19 cellular contexts compared by ENCODE assay signal in the genomic region with DNA sequence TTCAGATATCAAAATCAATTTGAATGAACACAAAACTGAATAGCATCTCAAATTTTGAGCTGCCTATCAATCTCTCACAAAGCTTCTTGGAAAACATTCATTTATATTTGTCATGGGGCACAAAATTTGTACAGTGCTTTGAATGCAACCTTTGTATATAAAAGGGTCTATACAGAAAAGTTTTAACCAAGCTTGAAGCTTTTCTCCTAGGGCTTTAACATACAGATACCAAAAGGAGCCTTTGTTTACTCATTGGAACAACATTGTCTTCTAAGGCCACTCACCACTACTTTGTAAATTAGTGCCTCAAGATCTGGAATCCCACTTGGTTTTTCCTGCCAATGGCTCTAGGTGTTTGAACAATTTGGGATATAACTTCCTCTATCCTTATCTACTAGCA. TPM values are rescaled to one million over a fixed set of nuclear protein-coding genes. Genes with fewer than 3 reads are reported as not detected.
DNase-seq lines count a peak whose midpoint lies in the region; ATAC-seq, FAIRE-seq and TF ChIP-seq lines count a peak whose summit lies in the region.
"Had no signal": no experiment of that assay in that cellular context is flagged by ENCODE, and none has a peak within 500 bp of the region (broad histone marks: within the 10 kb centered on the region; RNA-seq: fewer than 3 reads in every experiment).

No MANE protein-coding gene starts in this region.

- peaks cover 51% of the 10 kb centered on the region for H3K79me2 ChIP-seq in endothelial cell of umbilical vein (ENCODE audit: control insufficient read depth, insufficient read depth, low read length)

- BruUV-seq in Panc1 (replicated peaks; lab: Mats Ljungman, UMichigan) = no TSS peak
- BruUV-seq in endothelial cell of umbilical vein (replicated peaks; lab: Mats Ljungman, UMichigan) = no TSS peak

- dilution Hi-C loops in endothelial cell of umbilical vein (cut with MboI; ENCODE audit: extremely low pct_ligation_motif_present, low sequenced_read_pairs) = no loop called here

- POLR2A ChIA-PET in Panc1 (lab: Charles Lee) = no interaction called here
- POLR2A ChIA-PET in endothelial cell of umbilical vein (lab: Charles Lee) = interaction anchor here (1.5 kb wide), 1 partner anchor 22 kb away, joined by 3 read pairs; a partner anchor contains a TSS

- H3K4me1 ChIP-seq in Panc1 (ENCODE audit: control insufficient read depth, insufficient read depth, low read length) (peaks cover 17% of the 10 kb centered on the region), endothelial cell of umbilical vein (ENCODE audit: control insufficient read depth, extremely low read depth, insufficient read depth, low read length) (peaks cover 16% of the 10 kb centered on the region)

- CTCF ChIA-PET in Panc1 (lab: Charles Lee) (no interaction called here), endothelial cell of umbilical vein (lab: Charles Lee) (interaction anchor here (0.9 to 2.0 kb wide), 3 partner anchors 26 to 43 kb away, joined by 3 to 6 read pairs (median 5); no protein-coding TSS in a partner anchor)

- no peak for TF ChIP-seq CTCF in HFFc6 (IDR thresholded peaks at IDR 0.05)
- no peak for TF ChIP-seq CTCF in Panc1 (IDR thresholded peaks at IDR 0.05)
- no peak for TF ChIP-seq CTCF in endothelial cell of umbilical vein (IDR thresholded peaks at IDR 0.05; ENCODE audit: extremely low read depth in 1 of 2, insufficient read depth in 1 of 2, low read depth in 1 of 2, low read length in 2 of 2)
- TF ChIP-seq CTCF in osteocyte (IDR thresholded peaks at IDR 0.05) = no peak

- H3K9me1 ChIP-seq in endothelial cell of umbilical vein (replicated peaks; ENCODE audit: control insufficient read depth, extremely low read depth, insufficient read depth, low read length) = peaks cover 2% of the 10 kb centered on the region

- peak overlapping the region; percentile 36; the same call in 1 of the 2 replicates for H3K27ac ChIP-seq in Panc1 (ENCODE audit: low read length)
- H3K27ac ChIP-seq in endothelial cell of umbilical vein (ENCODE audit: insufficient read depth, low read depth, low read length) = peak overlapping the region; percentile 39
- H3K27ac ChIP-seq: HL-60 had no signal

- in situ Hi-C loops in Panc1 (cut with HindIII; ENCODE audit: low pct_unique_long_range_greater_than_20kb, low sequenced_read_pairs) = no loop called here

- H3K9me3 ChIP-seq in Panc1 (ENCODE audit: control insufficient read depth, insufficient read depth, low read depth, low read length) (no peaks in the 10 kb centered on the region), endothelial cell of umbilical vein (replicated peaks; ENCODE audit: control insufficient read depth, insufficient read depth, low read length) (no peaks in the 10 kb centered on the region)

- H3K4me3 Mint-ChIP-seq in HFFc6 (no peak overlapping the region), osteocyte (ENCODE audit: unreplicated experiment) (no peak overlapping the region)
- H3K4me3 Mint-ChIP-seq: CD14-positive monocyte; CD8-positive, alpha-beta T cell; H9 had no signal

- H3K27ac Mint-ChIP-seq in HFFc6 (peak overlapping the region; percentile 51), osteocyte (ENCODE audit: unreplicated experiment) (peak overlapping the region; percentile 58)
- H3K27ac Mint-ChIP-seq: CD14-positive monocyte; CD8-positive, alpha-beta T cell; H9 had no signal

- no peaks in the 10 kb centered on the region for H4K20me1 ChIP-seq in endothelial cell of umbilical vein (replicated peaks; ENCODE audit: control insufficient read depth, extremely low read depth, insufficient read depth, low read length)

- no peak overlapping the region for H3K9ac ChIP-seq in endothelial cell of umbilical vein (replicated peaks; ENCODE audit: extremely low read depth, insufficient read depth, low read length)

- H3K36me3 ChIP-seq in Panc1 (ENCODE audit: control insufficient read depth, insufficient read depth, low read length) (no peaks in the 10 kb centered on the region), endothelial cell of umbilical vein (ENCODE audit: control insufficient read depth in 2 of 2, extremely low read depth in 1 of 2, insufficient read depth in 2 of 2, low read length in 2 of 2) (no peaks in the 10 kb centered on the region)

- H3K4me2 ChIP-seq in endothelial cell of umbilical vein (ENCODE audit: insufficient read depth, low read length) = peak overlapping the region; percentile 59

- no peaks in the 10 kb centered on the region for H3K36me3 Mint-ChIP-seq in HFFc6 (ENCODE audit: low read depth)
- no peaks in the 10 kb centered on the region for H3K36me3 Mint-ChIP-seq in osteocyte (ENCODE audit: unreplicated experiment)
- H3K36me3 Mint-ChIP-seq: CD14-positive monocyte; CD8-positive, alpha-beta T cell had no signal

- no peaks in the 10 kb centered on the region for H3K9me3 Mint-ChIP-seq in HFFc6
- no peaks in the 10 kb centered on the region for H3K9me3 Mint-ChIP-seq in osteocyte (ENCODE audit: unreplicated experiment)
- H3K9me3 Mint-ChIP-seq: CD8-positive, alpha-beta T cell; H9 had no signal

- H3K27me3 Mint-ChIP-seq in HFFc6 (ENCODE audit: insufficient read depth) = no peaks in the 10 kb centered on the region
- H3K27me3 Mint-ChIP-seq in osteocyte (ENCODE audit: unreplicated experiment) = no peaks in the 10 kb centered on the region

- no peak for TF ChIP-seq POLR2A in endothelial cell of umbilical vein (IDR thresholded peaks at IDR 0.05; ENCODE audit: low read depth, low read length)

- H2AFZ ChIP-seq in endothelial cell of umbilical vein (ENCODE audit: low read depth, low read length) = no peak overlapping the region

- H3K4me3 ChIP-seq in Panc1 (ENCODE audit: low read depth in 2 of 2, low read length in 2 of 2) (no peak overlapping the region), endothelial cell of umbilical vein (replicated peaks in 1 of 3; ENCODE audit: insufficient read depth in 1 of 3, low read depth in 1 of 3, low read length in 3 of 3) (no peak overlapping the region)

- intact Hi-C loops in Panc1 (cut with micrococcal nuclease; ENCODE audit: unreplicated experiment) (no loop called here), endothelial cell of umbilical vein (cut with micrococcal nuclease) (no loop called here)

- no peaks in the 10 kb centered on the region for H3K27me3 ChIP-seq in Panc1 (ENCODE audit: control insufficient read depth, insufficient read depth, low read length)
- no peaks in the 10 kb centered on the region for H3K27me3 ChIP-seq in endothelial cell of umbilical vein (ENCODE audit: control insufficient read depth in 2 of 2, insufficient read depth in 2 of 2, low read length in 2 of 2)

- no peak for FAIRE-seq in endothelial cell of umbilical vein (lab: Jason Lieb, UNC)
- FAIRE-seq: A204.1, D721Med, GM12892 had no signal

- DNase-seq in HFFc6 (no peak), Panc1 (ENCODE audit: low read depth, low spot score) (no peak), endothelial cell of umbilical vein (ENCODE audit: low read depth, low spot score) (no peak), osteocyte (ENCODE audit: extremely low spot score, unreplicated experiment) (no peak), NCI-H187 (lab: John Stamatoyannopoulos, UW) (no peak), germinal center (ENCODE audit: low spot score) (no peak)
- DNase-seq: CD8-positive, alpha-beta T cell; COR-L47; DMS153; DND-41; GDM1; GOT3; H9 had no signal

- H3K4me1 Mint-ChIP-seq in HFFc6 (ENCODE audit: low read depth) (peaks cover 19% of the 10 kb centered on the region), osteocyte (ENCODE audit: unreplicated experiment) (peaks cover 17% of the 10 kb centered on the region)

- ATAC-seq in Panc1 = no peak
- no peak for ATAC-seq in HG02870 (IDR thresholded peaks at IDR 0.05; ENCODE audit: unreplicated experiment)
- ATAC-seq: CD8-positive, alpha-beta T cell had no signal

TF ChIP-seq in endothelial cell of umbilical vein, 7 proteins besides CTCF, POLR2A, EP300 and RAD21:
- TF ChIP-seq MYC (IDR thresholded peaks at IDR 0.05; ENCODE audit: low read depth, low read length) (no peak), EZH2 (IDR thresholded peaks at IDR 0.05; ENCODE audit: borderline replicate concordance, low read depth, low read length, severe bottlenecking) (no peak)
- TF ChIP-seq, protein P1, sequence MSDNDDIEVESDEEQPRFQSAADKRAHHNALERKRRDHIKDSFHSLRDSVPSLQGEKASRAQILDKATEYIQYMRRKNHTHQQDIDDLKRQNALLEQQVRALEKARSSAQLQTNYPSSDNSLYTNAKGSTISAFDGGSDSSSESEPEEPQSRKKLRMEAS (IDR thresholded peaks at IDR 0.05; ENCODE audit: insufficient read depth, insufficient read length) = no peak

RNA-seq across cellular contexts. Expression of a gene that starts 21.2 kb away (rescaled TPM):
- total RNA-seq in HFFc6 (2021; fragmentation: NEBNext Ultra II Directional; extraction: Animal tissue kit (Norgen Biotek cat#: 25700)) = 1 to 10 TPM; 3.9 to 5.3 (median 5.2) TPM
- total RNA-seq in Panc1 (2021; ENCODE audit: unreplicated experiment) (11.6 TPM), endothelial cell of umbilical vein (9.1 and 9.9 TPM in 2 replicates), osteocyte (7.2 and 8.4 TPM in 2 replicates)
- 4.3 TPM for polyA plus RNA-seq in Panc1 (2012; ENCODE audit: insufficient read length)
- 5.9 and 7.0 TPM in 2 replicates for polyA plus RNA-seq in endothelial cell of umbilical vein
- 6.4 and 6.8 TPM in 2 replicates for polyA plus RNA-seq in endothelial cell of umbilical vein (2011; cell fraction: cytosol; rRNA removed)
- polyA plus RNA-seq in endothelial cell of umbilical vein (2011; cell fraction: nucleus; rRNA removed) = 7.8 and 9.0 TPM in 2 replicates
- 7.7 and 9.7 TPM in 2 replicates for polyA plus RNA-seq in endothelial cell of umbilical vein (2012)
- polyA minus RNA-seq in endothelial cell of umbilical vein = 19.0 and 19.5 TPM in 2 replicates
- polyA minus RNA-seq in endothelial cell of umbilical vein (2011; cell fraction: cytosol; rRNA and poly(A)+ RNA removed) = 7.3 TPM
- 15.2 and 18.2 TPM in 2 replicates for polyA minus RNA-seq in endothelial cell of umbilical vein (2011; cell fraction: nucleus; rRNA and poly(A)+ RNA removed)

RNA-seq across cellular contexts. Expression of a gene that starts 22.6 kb away (rescaled TPM):
- 10 to 100 TPM; 66.2 to 82.0 (median 70.2) TPM for total RNA-seq in HFFc6 (2021; fragmentation: NEBNext Ultra II Directional; extraction: Animal tissue kit (Norgen Biotek cat#: 25700))
- total RNA-seq in Panc1 (2021; ENCODE audit: unreplicated experiment) (75.6 TPM), endothelial cell of umbilical vein (104 and 111 TPM in 2 replicates), osteocyte (96.4 and 101 TPM in 2 replicates)
- 61.7 TPM for polyA plus RNA-seq in Panc1 (2012; ENCODE audit: insufficient read length)
- polyA plus RNA-seq in endothelial cell of umbilical vein = 78.1 and 90.7 TPM in 2 replicates
- polyA plus RNA-seq in endothelial cell of umbilical vein (2011; cell fraction: cytosol; rRNA removed) = 121 and 122 TPM in 2 replicates
- 79.7 and 90.2 TPM in 2 replicates for polyA plus RNA-seq in endothelial cell of umbilical vein (2011; cell fraction: nucleus; rRNA removed)
- 139 and 175 TPM in 2 replicates for polyA plus RNA-seq in endothelial cell of umbilical vein (2012)
- polyA minus RNA-seq in endothelial cell of umbilical vein = 33.9 and 38.6 TPM in 2 replicates
- 30.8 TPM for polyA minus RNA-seq in endothelial cell of umbilical vein (2011; cell fraction: cytosol; rRNA and poly(A)+ RNA removed)
- 26.5 and 28.6 TPM in 2 replicates for polyA minus RNA-seq in endothelial cell of umbilical vein (2011; cell fraction: nucleus; rRNA and poly(A)+ RNA removed)
